1 cellular context compared by ENCODE assay signal in the genomic region with DNA sequence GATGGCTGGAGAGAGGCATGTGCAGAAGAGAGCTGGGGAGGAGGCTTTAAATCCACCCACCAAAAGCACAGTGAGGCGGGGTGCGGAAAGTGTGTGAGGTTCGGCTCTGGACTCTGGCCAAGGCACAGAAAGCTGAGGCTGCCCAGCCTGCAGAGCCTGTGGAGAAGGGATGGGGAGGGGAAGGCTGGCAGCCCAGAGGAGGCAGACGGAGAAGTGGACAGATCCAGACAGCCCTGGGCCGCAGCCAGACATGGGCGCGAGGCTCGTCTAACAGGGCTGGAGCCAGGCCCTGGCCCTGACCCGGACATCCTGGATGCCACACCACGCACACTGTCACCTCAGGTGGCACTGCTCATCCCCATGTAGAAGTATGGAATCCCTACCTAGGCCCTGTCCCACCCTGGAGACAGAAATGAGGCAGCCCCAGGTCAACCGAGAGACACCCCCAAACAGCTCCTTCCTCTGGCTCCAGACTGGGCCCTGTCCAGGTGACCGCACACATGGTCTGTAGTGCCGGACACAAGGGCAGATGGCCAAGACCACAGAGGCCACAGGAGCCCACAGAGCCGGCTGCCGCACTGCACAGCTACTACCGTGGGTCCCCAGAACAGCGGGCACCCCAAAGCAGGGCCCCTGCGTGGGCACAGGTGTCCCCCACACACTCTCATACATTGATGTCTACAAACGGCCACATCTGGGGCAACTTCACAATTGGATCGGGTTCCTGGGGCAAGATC.
TF ChIP-seq lines count a peak whose summit lies in the region.

No MANE protein-coding gene starts in this region.

TF ChIP-seq in WTC11, 78 proteins besides CTCF, POLR2A, EP300 and RAD21 (continued from another document):
- TF ChIP-seq FOXP4 (CRISPR knock-in tag; IDR thresholded peaks at IDR 0.05), result no peak
- TF ChIP-seq ZNF219 (CRISPR knock-in tag; IDR thresholded peaks at IDR 0.05; ENCODE audit: borderline replicate concordance), result no peak
- TF ChIP-seq ZNF232 (CRISPR knock-in tag; IDR thresholded peaks at IDR 0.05), result no peak
- no peak for TF ChIP-seq ZMAT4 (CRISPR knock-in tag; IDR thresholded peaks at IDR 0.05)
- TF ChIP-seq ZNF512 (CRISPR knock-in tag; IDR thresholded peaks at IDR 0.05; ENCODE audit: borderline replicate concordance), result no peak
- TF ChIP-seq, protein P1, sequence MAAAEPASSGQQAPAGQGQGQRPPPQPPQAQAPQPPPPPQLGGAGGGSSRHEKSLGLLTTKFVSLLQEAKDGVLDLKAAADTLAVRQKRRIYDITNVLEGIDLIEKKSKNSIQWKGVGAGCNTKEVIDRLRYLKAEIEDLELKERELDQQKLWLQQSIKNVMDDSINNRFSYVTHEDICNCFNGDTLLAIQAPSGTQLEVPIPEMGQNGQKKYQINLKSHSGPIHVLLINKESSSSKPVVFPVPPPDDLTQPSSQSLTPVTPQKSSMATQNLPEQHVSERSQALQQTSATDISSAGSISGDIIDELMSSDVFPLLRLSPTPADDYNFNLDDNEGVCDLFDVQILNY (CRISPR knock-in tag; IDR thresholded peaks at IDR 0.05), result no peak
- no peak for TF ChIP-seq FOXJ3 (CRISPR knock-in tag; IDR thresholded peaks at IDR 0.05; ENCODE audit: borderline replicate concordance)
- TF ChIP-seq PRDM15 (CRISPR knock-in tag; IDR thresholded peaks at IDR 0.05), result no peak
- TF ChIP-seq CBFB (CRISPR knock-in tag; IDR thresholded peaks at IDR 0.05; ENCODE audit: low read depth), result no peak
- TF ChIP-seq ESRRA (CRISPR knock-in tag; IDR thresholded peaks at IDR 0.05; ENCODE audit: borderline replicate concordance), result no peak
- no peak for TF ChIP-seq GRHL2 (CRISPR knock-in tag; IDR thresholded peaks at IDR 0.05; ENCODE audit: insufficient replicate concordance, severe bottlenecking)
